9 cellular contexts compared by ENCODE assay signal in genomic region chr2:230814616-230815015, GRCh38. TPM values are rescaled to one million over a fixed set of nuclear protein-coding genes. Genes with fewer than 3 reads are reported as not detected.
DNase-seq lines count a peak whose midpoint lies in the region; ATAC-seq, FAIRE-seq and TF ChIP-seq lines count a peak whose summit lies in the region.
"Had no signal": no experiment of that assay in that cellular context is flagged by ENCODE, and none has a peak within 500 bp of the region (broad histone marks: within the 10 kb centered on the region; RNA-seq: fewer than 3 reads in every experiment).

No MANE protein-coding gene starts in this region.

- 71% methylated on average over 2 of the region's 2 CpGs for WGBS in K562 (ENCODE audit: insufficient coverage, low coverage, missing lambda C conversion rate)

- H3K9ac ChIP-seq in KMS-11 (no peak overlapping the region), K562 (ENCODE audit: insufficient read depth in 1 of 2, low read depth in 2 of 2, low read length in 2 of 2) (no peak overlapping the region)

- peak in 1 of 2 experiments; percentile 40; a peak in 2 of 4 replicates for TF ChIP-seq RAD21 in K562 (CRISPR knock-in tag; conservative IDR thresholded peaks at IDR 0.05 in 1 of 2, IDR thresholded peaks at IDR 0.05 in 1 of 2)

- DNase-seq in NCI-H510A treated with DMSO at 0.1 percent for 48 hours (lab: John Stamatoyannopoulos, UW): peak; percentile 21
- no peak for DNase-seq in NCI-H510A (lab: John Stamatoyannopoulos, UW)
- DNase-seq in K562 (ENCODE audit: extremely low read depth in 1 of 4, low spot score in 3 of 4): peak in 2 of 4 experiments; percentile 10 to 15
- no peak for DNase-seq in neural crest cell (ENCODE audit: low read depth, low spot score)
- no peak for DNase-seq in frontal cortex (ENCODE audit: low spot score in 2 of 2)
- DNase-seq in SK-N-DZ (ENCODE audit: low spot score): no peak
- DNase-seq: activated effector memory CD4-positive, alpha-beta T cell treated with anti-CD3 and anti-CD28 coated beads, Interleukin-2, amount 50 U/mL, for 16 hours had no signal

- no TSS peak for BruUV-seq in K562 (replicated peaks; lab: Mats Ljungman, UMichigan)

- POLR2A ChIA-PET in K562 (lab: Yijun Ruan, JAX): no interaction called here

- no peaks in the 10 kb centered on the region; the same call in 1 of the 2 replicates for H3K36me3 ChIP-seq in KMS-11 (ENCODE audit: insufficient read depth)
- H3K36me3 ChIP-seq in K562 (ENCODE audit: control insufficient read depth, insufficient read depth, low read length): peaks cover 94% of the 10 kb centered on the region

- H3K4me2 ChIP-seq in KMS-11 (no peak overlapping the region), K562 (ENCODE audit: insufficient read depth, low read length) (no peak overlapping the region)

- H3K4me3 Mint-ChIP-seq in neural crest cell: no peak overlapping the region

- no peaks in the 10 kb centered on the region for H3K9me3 ChIP-seq in K562 (replicated peaks; ENCODE audit: control insufficient read depth, insufficient read depth, low read depth, low read length)

- in situ Hi-C loops in K562 (cut with MboI): loop anchor here (25.0 kb wide), 1 partner anchor 802 kb away; no protein-coding TSS in a partner anchor

- H3K4me1 ChIP-seq in KMS-11 (ENCODE audit: low read depth, poor library complexity, severe bottlenecking) (no peaks in the 10 kb centered on the region), K562 (replicated peaks in 1 of 2; ENCODE audit: control insufficient read depth in 2 of 2, insufficient read depth in 2 of 2, low read length in 2 of 2) (no peaks in the 10 kb centered on the region)

- ATAC-seq in K562: peak; percentile 73
- ATAC-seq in HG02938 (IDR thresholded peaks at IDR 0.05; ENCODE audit: unreplicated experiment): no peak

- H4K20me1 ChIP-seq in KMS-11 (ENCODE audit: insufficient read depth) (no peaks in the 10 kb centered on the region), K562 (replicated peaks; ENCODE audit: control insufficient read depth, insufficient read depth, low read length) (no peaks in the 10 kb centered on the region)

- H3K4me3 ChIP-seq in KMS-11 (IDR thresholded peaks at IDR 0.05; ENCODE audit: insufficient read depth, low read depth, low read length) (no peak overlapping the region), K562 (no peak overlapping the region)

- H3K27ac Mint-ChIP-seq in neural crest cell (ENCODE audit: unreplicated experiment): no peak overlapping the region

- peak; percentile 64 for TF ChIP-seq CTCF in KMS-11 (conservative IDR thresholded peaks at IDR 0.05; ENCODE audit: low read depth, low read length)
- peak in 2 of 3 experiments; percentile 31 to 48; a peak in 3 of 6 replicates for TF ChIP-seq CTCF in K562 (IDR thresholded peaks at IDR 0.05 in 2 of 3, conservative IDR thresholded peaks at IDR 0.05 in 1 of 3; ENCODE audit: insufficient read depth in 2 of 3, low read depth in 1 of 3, low read length in 3 of 3)
- TF ChIP-seq CTCF in neural crest cell (conservative IDR thresholded peaks at IDR 0.05): peak; percentile 50

- H3K9me3 Mint-ChIP-seq in neural crest cell: no peaks in the 10 kb centered on the region

- H3K27me3 Mint-ChIP-seq in neural crest cell (ENCODE audit: low read depth): no peaks in the 10 kb centered on the region

- H3K4me1 Mint-ChIP-seq in neural crest cell: peaks cover 8% of the 10 kb centered on the region

- intact Hi-C loops in K562 (cut with micrococcal nuclease): no loop called here

- no peak overlapping the region for H2AFZ ChIP-seq in KMS-11 (ENCODE audit: low read depth)
- no peak overlapping the region for H2AFZ ChIP-seq in K562 (ENCODE audit: low read depth, low read length)

- CTCF ChIA-PET in K562 (lab: Yijun Ruan, JAX; ENCODE audit: low intra/inter-chr PET ratio): no interaction called here

- no peak for TF ChIP-seq EP300 in K562 (IDR thresholded peaks at IDR 0.05; ENCODE audit: low read length)

- peaks cover 2% of the 10 kb centered on the region for H3K36me3 Mint-ChIP-seq in neural crest cell (ENCODE audit: low read depth)

- H3K27me3 ChIP-seq in KMS-11 (ENCODE audit: insufficient read depth, low read depth) (no peaks in the 10 kb centered on the region), K562 (ENCODE audit: control insufficient read depth in 2 of 2, insufficient read depth in 2 of 2, low read length in 2 of 2) (no peaks in the 10 kb centered on the region)

- H3K79me2 ChIP-seq in KMS-11 (ENCODE audit: insufficient read depth, low read depth) (no peaks in the 10 kb centered on the region), K562 (ENCODE audit: control insufficient read depth, insufficient read depth, low read length) (no peaks in the 10 kb centered on the region)

- no peak for FAIRE-seq in K562 (lab: Jason Lieb, UNC)
- no peak for FAIRE-seq in frontal cortex (lab: Jason Lieb, UNC)

- TF ChIP-seq POLR2A in K562 (conservative IDR thresholded peaks at IDR 0.05): no peak

- no peaks in the 10 kb centered on the region for H3K9me1 ChIP-seq in K562 (ENCODE audit: control insufficient read depth, insufficient read depth, low read length)

- no peak overlapping the region for H3K27ac ChIP-seq in KMS-11
- no peak overlapping the region for H3K27ac ChIP-seq in K562 (ENCODE audit: extremely low read depth, low read depth, low read length)

TF ChIP-seq in K562, 482 proteins besides CTCF, POLR2A, EP300 and RAD21 (continues in another document):
- TF ChIP-seq ZZZ3 (IDR thresholded peaks at IDR 0.05) (no peak), ATF4 (CRISPR knock-in tag; IDR thresholded peaks at IDR 0.05) (no peak), TCF15 (CRISPR knock-in tag; IDR thresholded peaks at IDR 0.05) (no peak), SMAD1 (IDR thresholded peaks at IDR 0.05; ENCODE audit: low read depth, low read length, partially characterized antibody) (no peak)

RNA-seq across cellular contexts. Expression of gene ITM2C, which starts 50.1 kb away (rescaled TPM):
- 15.7 and 63.4 TPM in 2 replicates for total RNA-seq in K562 (2011; cell fraction: chromatin; rRNA removed; ENCODE audit: low replicate concordance)
- 70.9 and 81.4 TPM in 2 replicates for total RNA-seq in K562 (2011; cell fraction: nucleolus; rRNA removed)
- total RNA-seq in K562 (2011; cell fraction: nucleoplasm; rRNA removed): 54.6 and 63.5 TPM in 2 replicates
- total RNA-seq in K562 (2014; rRNA removed) (21.5 and 30.9 TPM in 2 replicates), K562 (2014; rRNA removed; fragmentation: Illumina TruSeq; extraction: Trizol) (14.3 and 15.4 TPM in 2 replicates), K562 (2015; rRNA removed; fragmentation: Illumina TruSeq; extraction: Trizol) (19.7 and 20.8 TPM in 2 replicates), K562 (2021) (24.1 and 26.0 TPM in 2 replicates), neural crest cell (106 TPM in 2 replicates), frontal cortex (110 TPM)
- polyA plus RNA-seq in K562 (2011; rRNA removed) (58.8 and 64.7 TPM in 2 replicates), K562 (2014; fragmentation: Illumina TruSeq; extraction: Trizol) (37.5 and 38.3 TPM in 2 replicates), K562 (2014; fragmentation: Nextera tagmentation; extraction: Ambion mirVana) (1 to 10 TPM in 1 of 2 experiments, under 1 TPM in 1; 0.49 to 1.4 TPM), K562 (2014; rRNA removed) (27.1 and 37.1 TPM in 2 replicates)
- 72.2 and 89.1 TPM in 2 replicates for polyA plus RNA-seq in K562 (2011; cell fraction: cytosol; rRNA removed)
- polyA plus RNA-seq in K562 (2011; cell fraction: nucleus; rRNA removed): 23.0 and 26.2 TPM in 2 replicates
- 40.7 and 50.5 TPM in 2 replicates for polyA plus RNA-seq in K562 (2012)
- 42.9 and 62.5 TPM in 2 replicates for polyA minus RNA-seq in K562 (2011; rRNA and poly(A)+ RNA removed)
- 29.0 and 39.4 TPM in 2 replicates for polyA minus RNA-seq in K562 (2011; cell fraction: cytosol; rRNA and poly(A)+ RNA removed)
- 3.5 and 4.2 TPM in 2 replicates for polyA minus RNA-seq in K562 (2011; cell fraction: nucleus; rRNA and poly(A)+ RNA removed)
- 94.1 and 96.8 TPM in 2 replicates for polyA plus RNA-seq in SK-N-DZ (2014; cell fraction: cytosol; rRNA removed)
- polyA plus RNA-seq in SK-N-DZ (2014; cell fraction: nucleus; rRNA removed): 45.4 and 55.7 TPM in 2 replicates
